Comparison of ENCODE assay signal across 13 cellular contexts in the genomic region with DNA sequence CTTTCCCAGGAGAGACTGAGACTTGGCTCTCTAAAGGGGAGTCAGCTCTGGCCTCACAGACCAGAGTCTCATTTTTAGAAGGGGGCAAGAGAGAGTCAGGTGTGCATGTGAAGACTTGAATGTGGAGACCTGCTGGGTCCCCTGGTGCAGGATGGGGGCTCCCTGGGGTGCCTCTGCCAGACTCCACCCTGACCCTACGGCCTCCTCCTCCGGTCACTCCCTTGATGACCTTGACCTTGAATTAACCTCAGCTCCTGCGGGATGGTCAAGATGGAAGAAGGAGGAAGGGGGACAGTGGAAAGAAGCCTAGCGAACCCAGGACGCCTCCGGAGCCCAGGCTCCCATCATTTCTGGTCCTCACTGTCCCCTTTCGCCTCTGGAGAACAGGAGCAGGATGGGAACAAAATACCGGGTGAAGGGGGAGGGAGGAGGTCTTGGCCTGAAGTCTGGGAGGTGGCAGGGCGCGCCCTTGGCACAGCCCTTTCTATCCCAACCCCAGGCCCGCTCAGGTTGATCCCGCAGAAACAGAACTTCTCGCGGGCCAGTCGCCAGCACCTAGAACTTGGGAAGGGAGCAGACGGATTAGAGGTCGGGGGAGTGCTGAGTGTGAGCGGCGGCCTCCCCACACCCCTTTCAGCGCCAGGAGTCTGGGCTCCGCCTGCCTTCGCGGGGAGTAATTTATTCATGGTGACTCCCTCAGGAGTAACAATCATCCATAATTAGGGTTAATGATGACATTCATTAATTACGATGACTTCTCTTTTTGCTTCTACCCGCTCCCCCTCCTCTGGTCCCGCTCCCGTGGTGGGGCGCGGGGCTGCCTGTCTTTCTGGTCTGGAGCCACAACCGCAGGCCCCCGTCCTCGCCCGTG. TPM values are rescaled to one million over a fixed set of nuclear protein-coding genes. Genes with fewer than 3 reads are reported as not detected.
A peak's percentile ranks its signal among the peaks of the same experiment; 100 is the strongest.
DNase-seq lines count a peak whose midpoint lies in the region; ATAC-seq and TF ChIP-seq lines count a peak whose summit lies in the region.
"Had no signal": no experiment of that assay in that cellular context is flagged by ENCODE, and none has a peak within 500 bp of the region (broad histone marks: within the 10 kb centered on the region; RNA-seq: fewer than 3 reads in every experiment).

No MANE protein-coding gene starts in this region.

- CTCF ChIA-PET in T-cell (lab: Charles Lee): no interaction called here

- peaks cover 42% of the 10 kb centered on the region for H3K27me3 Mint-ChIP-seq in activated CD4-positive, alpha-beta T cell treated with anti-CD3 and anti-CD28 coated beads, Interleukin-2, amount 10 ng/mL, durations not matched to agents 24 days and 14 days
- peaks cover 17 to 46% of the 10 kb centered on the region in 2 donors for H3K27me3 Mint-ChIP-seq in T-cell

- intact Hi-C loops in activated CD4-positive, alpha-beta T cell treated with anti-CD3 and anti-CD28 coated beads, Interleukin-2, amount 10 ng/mL, durations not matched to agents 24 days and 14 days (cut with micrococcal nuclease): no loop called here
- intact Hi-C loops in colonic mucosa (cut with DNase I): no loop called here

- DNase-seq in activated CD4-positive, alpha-beta T cell treated with anti-CD3 and anti-CD28 coated beads, Interleukin-2, amount 10 ng/mL, durations not matched to agents 24 days and 14 days: no peak
- no peak for DNase-seq in activated CD4-positive, alpha-beta T cell treated with anti-CD3 and anti-CD28 coated beads for 1 hour
- DNase-seq in T-cell: no peak
- DNase-seq in stimulated activated effector memory CD8-positive, alpha-beta T cell treated with anti-CD3 and anti-CD28 coated beads, Interleukin-12 subunit alpha, Interleukin-12 subunit beta, amount 100 ng/mL, for 72 hours (ENCODE audit: low spot score in 2 of 2): no peak
- no peak for DNase-seq in globus pallidus (ENCODE audit: low spot score)
- no peak for DNase-seq in colonic mucosa
- DNase-seq: activated CD4-positive, alpha-beta T cell treated with anti-CD3 and anti-CD28 coated beads for 4 hours; activated gamma-delta T cell; thyroid gland had no signal

- H3K4me1 Mint-ChIP-seq in activated CD4-positive, alpha-beta T cell treated with anti-CD3 and anti-CD28 coated beads, Interleukin-2, amount 10 ng/mL, durations not matched to agents 24 days and 14 days: peaks cover 4% of the 10 kb centered on the region
- H3K4me1 Mint-ChIP-seq in T-cell: peaks cover 10 to 14% (median 14%) of the 10 kb centered on the region in 3 donors
- peaks cover 15% of the 10 kb centered on the region for H3K4me1 Mint-ChIP-seq in stimulated activated effector memory CD8-positive, alpha-beta T cell treated with anti-CD3 and anti-CD28 coated beads, Interleukin-12 subunit alpha, Interleukin-12 subunit beta, amount 100 ng/mL, for 72 hours

- H3K9ac ChIP-seq in colonic mucosa (ENCODE audit: low read depth in 2 of 2, low read length in 2 of 2): no peak overlapping the region

- no peaks in the 10 kb centered on the region for H3K9me3 Mint-ChIP-seq in activated CD4-positive, alpha-beta T cell treated with anti-CD3 and anti-CD28 coated beads, Interleukin-2, amount 10 ng/mL, durations not matched to agents 24 days and 14 days
- no peaks in the 10 kb centered on the region for H3K9me3 Mint-ChIP-seq in T-cell
- no peaks in the 10 kb centered on the region for H3K9me3 Mint-ChIP-seq in stimulated activated effector memory CD8-positive, alpha-beta T cell treated with anti-CD3 and anti-CD28 coated beads, Interleukin-12 subunit alpha, Interleukin-12 subunit beta, amount 100 ng/mL, for 72 hours

- H3K4me3 ChIP-seq in iPS-18c (ENCODE audit: insufficient read depth, low read depth, low read length) (peak overlapping the region; percentile 59), colonic mucosa (no peak overlapping the region)

- H3K36me3 ChIP-seq in colonic mucosa: no peaks in the 10 kb centered on the region
- H3K36me3 ChIP-seq: thyroid gland had no signal

- H3K9me3 ChIP-seq in iPS-18c (ENCODE audit: control insufficient read depth, insufficient read depth, low read length) (no peaks in the 10 kb centered on the region), colonic mucosa (no peaks in the 10 kb centered on the region)
- H3K9me3 ChIP-seq: thyroid gland had no signal

- ATAC-seq in T-cell (replicated peaks in 1 of 4): no peak
- no peak for ATAC-seq in stimulated activated effector memory CD8-positive, alpha-beta T cell treated with anti-CD3 and anti-CD28 coated beads, Interleukin-12 subunit alpha, Interleukin-12 subunit beta, amount 100 ng/mL, for 72 hours
- ATAC-seq in HG02763 (IDR thresholded peaks at IDR 0.05; ENCODE audit: unreplicated experiment): no peak

- no peak overlapping the region for H3K27ac ChIP-seq in colonic mucosa
- H3K27ac ChIP-seq: thyroid gland had no signal

- no peak for TF ChIP-seq CTCF in colonic mucosa (IDR thresholded peaks at IDR 0.05)

- H3K4me3 Mint-ChIP-seq in activated CD4-positive, alpha-beta T cell treated with anti-CD3 and anti-CD28 coated beads, Interleukin-2, amount 10 ng/mL, durations not matched to agents 24 days and 14 days: peak overlapping the region; percentile 26
- peak overlapping the region; percentile 43 to 86 (median 51) for H3K4me3 Mint-ChIP-seq in T-cell
- H3K4me3 Mint-ChIP-seq in stimulated activated effector memory CD8-positive, alpha-beta T cell treated with anti-CD3 and anti-CD28 coated beads, Interleukin-12 subunit alpha, Interleukin-12 subunit beta, amount 100 ng/mL, for 72 hours: peak overlapping the region; percentile 70

- H3K27ac Mint-ChIP-seq in activated CD4-positive, alpha-beta T cell treated with anti-CD3 and anti-CD28 coated beads, Interleukin-2, amount 10 ng/mL, durations not matched to agents 24 days and 14 days: no peak overlapping the region
- no peak overlapping the region for H3K27ac Mint-ChIP-seq in T-cell
- no peak overlapping the region for H3K27ac Mint-ChIP-seq in stimulated activated effector memory CD8-positive, alpha-beta T cell treated with anti-CD3 and anti-CD28 coated beads, Interleukin-12 subunit alpha, Interleukin-12 subunit beta, amount 100 ng/mL, for 72 hours

- H3K4me1 ChIP-seq in colonic mucosa: peaks cover 4% of the 10 kb centered on the region

- POLR2A ChIA-PET in T-cell (lab: Charles Lee): no interaction called here

- H3K36me3 Mint-ChIP-seq in activated CD4-positive, alpha-beta T cell treated with anti-CD3 and anti-CD28 coated beads, Interleukin-2, amount 10 ng/mL, durations not matched to agents 24 days and 14 days (ENCODE audit: low read depth): no peaks in the 10 kb centered on the region
- H3K36me3 Mint-ChIP-seq in T-cell: peaks cover 3% of the 10 kb centered on the region
- no peaks in the 10 kb centered on the region for H3K36me3 Mint-ChIP-seq in stimulated activated effector memory CD8-positive, alpha-beta T cell treated with anti-CD3 and anti-CD28 coated beads, Interleukin-12 subunit alpha, Interleukin-12 subunit beta, amount 100 ng/mL, for 72 hours

- H3K27me3 ChIP-seq in colonic mucosa: peaks cover 31% of the 10 kb centered on the region

RNA-seq across cellular contexts. Expression of gene STAC2, which starts 1.6 kb away (rescaled TPM):
- not detected in 2 replicates for total RNA-seq in activated CD4-positive, alpha-beta T cell treated with anti-CD3 and anti-CD28 coated beads, Interleukin-2, amount 10 ng/mL, durations not matched to agents 24 days and 14 days
- under 1 TPM in 3 of 5 donors, not detected in 2; 0.12 to 0.15 (median 0.13) TPM for total RNA-seq in T-cell
- under 1 TPM; 0.11 to 0.15 TPM for total RNA-seq in colonic mucosa
- total RNA-seq: thyroid gland had no signal

RNA-seq across cellular contexts. Expression of gene RPL19, which starts 24.1 kb away (rescaled TPM):
- total RNA-seq in activated CD4-positive, alpha-beta T cell treated with anti-CD3 and anti-CD28 coated beads, Interleukin-2, amount 10 ng/mL, durations not matched to agents 24 days and 14 days: 2,240 and 2,301 TPM in 2 replicates
- total RNA-seq in T-cell (1,000 to 10,000 TPM; 2,988 to 3,293 (median 3,174) TPM), colonic mucosa (1,000 to 10,000 TPM; 1,557 to 1,567 TPM)

RNA-seq across cellular contexts. Expression of gene CACNB1, which starts 26.7 kb away (rescaled TPM):
- 20.4 and 22.5 TPM in 2 replicates for total RNA-seq in activated CD4-positive, alpha-beta T cell treated with anti-CD3 and anti-CD28 coated beads, Interleukin-2, amount 10 ng/mL, durations not matched to agents 24 days and 14 days
- total RNA-seq in T-cell (10 to 100 TPM; 10.8 to 23.2 (median 21.4) TPM), colonic mucosa (1 to 10 TPM; 5.9 to 8.8 TPM)

RNA-seq across cellular contexts. Expression of gene ARL5C, which starts 58.2 kb away (rescaled TPM):
- not detected in 2 replicates for total RNA-seq in activated CD4-positive, alpha-beta T cell treated with anti-CD3 and anti-CD28 coated beads, Interleukin-2, amount 10 ng/mL, durations not matched to agents 24 days and 14 days
- under 1 TPM in 1 of 5 donors, not detected in 4; 0.90 TPM for total RNA-seq in T-cell
- not detected for total RNA-seq in colonic mucosa
- total RNA-seq: lower leg skin, renal cortical epithelial cell, thyroid gland had no signal
